1 cellular context compared by ENCODE assay signal in the genomic region with DNA sequence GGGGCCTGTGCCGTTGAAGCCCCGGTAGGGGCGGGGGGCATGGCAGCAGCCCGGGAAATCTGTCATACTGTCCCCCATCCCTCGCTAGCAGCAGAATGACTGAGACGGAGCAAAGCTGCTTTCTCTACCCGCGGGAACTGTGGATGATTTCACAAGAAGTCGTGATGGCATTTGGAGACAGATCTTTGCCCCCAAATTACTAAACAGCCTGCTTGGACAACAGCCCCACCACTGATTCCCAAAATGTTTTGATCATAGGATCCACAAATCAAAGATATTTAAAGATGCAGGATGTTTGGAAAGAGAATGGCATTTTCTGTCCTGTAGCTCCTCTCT.
TF ChIP-seq lines count a peak whose summit lies in the region.

No MANE protein-coding gene starts in this region.

TF ChIP-seq in WTC11, 78 proteins besides CTCF, POLR2A, EP300 and RAD21 (continued from another document):
- TF ChIP-seq, protein P1, sequence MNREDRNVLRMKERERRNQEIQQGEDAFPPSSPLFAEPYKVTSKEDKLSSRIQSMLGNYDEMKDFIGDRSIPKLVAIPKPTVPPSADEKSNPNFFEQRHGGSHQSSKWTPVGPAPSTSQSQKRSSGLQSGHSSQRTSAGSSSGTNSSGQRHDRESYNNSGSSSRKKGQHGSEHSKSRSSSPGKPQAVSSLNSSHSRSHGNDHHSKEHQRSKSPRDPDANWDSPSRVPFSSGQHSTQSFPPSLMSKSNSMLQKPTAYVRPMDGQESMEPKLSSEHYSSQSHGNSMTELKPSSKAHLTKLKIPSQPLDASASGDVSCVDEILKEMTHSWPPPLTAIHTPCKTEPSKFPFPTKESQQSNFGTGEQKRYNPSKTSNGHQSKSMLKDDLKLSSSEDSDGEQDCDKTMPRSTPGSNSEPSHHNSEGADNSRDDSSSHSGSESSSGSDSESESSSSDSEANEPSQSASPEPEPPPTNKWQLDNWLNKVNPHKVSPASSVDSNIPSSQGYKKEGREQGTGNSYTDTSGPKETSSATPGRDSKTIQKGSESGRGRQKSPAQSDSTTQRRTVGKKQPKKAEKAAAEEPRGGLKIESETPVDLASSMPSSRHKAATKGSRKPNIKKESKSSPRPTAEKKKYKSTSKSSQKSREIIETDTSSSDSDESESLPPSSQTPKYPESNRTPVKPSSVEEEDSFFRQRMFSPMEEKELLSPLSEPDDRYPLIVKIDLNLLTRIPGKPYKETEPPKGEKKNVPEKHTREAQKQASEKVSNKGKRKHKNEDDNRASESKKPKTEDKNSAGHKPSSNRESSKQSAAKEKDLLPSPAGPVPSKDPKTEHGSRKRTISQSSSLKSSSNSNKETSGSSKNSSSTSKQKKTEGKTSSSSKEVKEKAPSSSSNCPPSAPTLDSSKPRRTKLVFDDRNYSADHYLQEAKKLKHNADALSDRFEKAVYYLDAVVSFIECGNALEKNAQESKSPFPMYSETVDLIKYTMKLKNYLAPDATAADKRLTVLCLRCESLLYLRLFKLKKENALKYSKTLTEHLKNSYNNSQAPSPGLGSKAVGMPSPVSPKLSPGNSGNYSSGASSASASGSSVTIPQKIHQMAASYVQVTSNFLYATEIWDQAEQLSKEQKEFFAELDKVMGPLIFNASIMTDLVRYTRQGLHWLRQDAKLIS (CRISPR knock-in tag; IDR thresholded peaks at IDR 0.05; ENCODE audit: borderline replicate concordance) = no peak
- TF ChIP-seq FOXP1 (CRISPR knock-in tag; IDR thresholded peaks at IDR 0.05; ENCODE audit: borderline replicate concordance) (no peak), IRF2 (CRISPR knock-in tag; IDR thresholded peaks at IDR 0.05; ENCODE audit: borderline replicate concordance, low read depth) (no peak), CREM (CRISPR knock-in tag; IDR thresholded peaks at IDR 0.05) (no peak), CBFB (CRISPR knock-in tag; IDR thresholded peaks at IDR 0.05; ENCODE audit: low read depth) (no peak), ATF3 (CRISPR knock-in tag; conservative IDR thresholded peaks at IDR 0.05) (no peak), ZNF317 (CRISPR knock-in tag; IDR thresholded peaks at IDR 0.05; ENCODE audit: borderline replicate concordance, low read depth) (no peak), TEAD1 (CRISPR knock-in tag; IDR thresholded peaks at IDR 0.05) (no peak)
- TF ChIP-seq, protein P2, sequence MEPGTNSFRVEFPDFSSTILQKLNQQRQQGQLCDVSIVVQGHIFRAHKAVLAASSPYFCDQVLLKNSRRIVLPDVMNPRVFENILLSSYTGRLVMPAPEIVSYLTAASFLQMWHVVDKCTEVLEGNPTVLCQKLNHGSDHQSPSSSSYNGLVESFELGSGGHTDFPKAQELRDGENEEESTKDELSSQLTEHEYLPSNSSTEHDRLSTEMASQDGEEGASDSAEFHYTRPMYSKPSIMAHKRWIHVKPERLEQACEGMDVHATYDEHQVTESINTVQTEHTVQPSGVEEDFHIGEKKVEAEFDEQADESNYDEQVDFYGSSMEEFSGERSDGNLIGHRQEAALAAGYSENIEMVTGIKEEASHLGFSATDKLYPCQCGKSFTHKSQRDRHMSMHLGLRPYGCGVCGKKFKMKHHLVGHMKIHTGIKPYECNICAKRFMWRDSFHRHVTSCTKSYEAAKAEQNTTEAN (CRISPR knock-in tag; IDR thresholded peaks at IDR 0.05) = no peak
TF ChIP-seq in WTC11: peak in this region for 0.
